In the genomic region with DNA sequence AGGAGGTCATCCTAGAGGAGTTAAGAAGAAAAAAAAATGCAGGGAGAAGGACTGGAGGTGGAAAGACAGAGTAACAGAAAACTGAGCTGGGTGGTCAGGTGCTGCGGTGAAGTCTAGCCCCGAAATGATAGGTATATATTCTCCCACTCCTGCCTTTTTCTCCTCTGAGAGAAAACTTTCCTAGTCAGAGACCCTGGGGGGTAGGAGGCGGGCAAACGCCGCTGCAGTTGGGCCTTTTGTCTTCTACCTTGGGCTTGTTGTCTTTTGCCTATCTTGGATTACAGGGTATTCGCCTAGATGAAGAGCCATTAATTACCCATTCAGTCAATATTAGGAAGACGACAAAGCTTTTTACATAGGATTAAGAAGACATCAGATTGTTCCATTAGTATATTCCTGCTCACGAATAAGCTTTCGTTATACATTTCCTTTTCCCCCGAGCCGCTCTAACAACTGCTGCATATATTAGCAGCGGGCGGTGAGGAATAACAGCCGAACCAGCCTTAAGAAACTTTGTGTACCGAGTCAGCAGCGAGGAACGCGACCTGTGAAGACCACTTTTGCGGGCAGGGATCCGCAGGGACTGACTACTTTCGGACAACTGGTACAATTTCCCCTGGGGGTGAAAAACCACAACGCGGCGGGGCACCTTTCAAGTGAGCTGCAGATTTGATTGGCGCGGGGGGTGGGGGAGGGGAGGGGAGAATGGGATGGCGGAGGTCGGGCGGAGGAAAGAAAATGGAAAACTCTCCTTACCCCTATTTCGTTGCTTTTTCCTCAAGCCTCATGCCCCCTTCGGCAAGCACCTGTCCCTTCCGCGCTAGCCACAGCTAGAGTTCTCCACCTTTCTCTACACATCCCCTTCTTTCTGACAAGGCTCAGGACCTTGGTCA, we compare ENCODE assay signal across 2 cellular contexts.
A peak's percentile ranks its signal among the peaks of the same experiment; 100 is the strongest.
TF ChIP-seq lines count a peak whose summit lies in the region.

No MANE protein-coding gene starts in this region.

TF ChIP-seq in SK-N-SH, 30 proteins besides CTCF, POLR2A, EP300 and RAD21 (continued from another document):
- TF ChIP-seq, protein P1, sequence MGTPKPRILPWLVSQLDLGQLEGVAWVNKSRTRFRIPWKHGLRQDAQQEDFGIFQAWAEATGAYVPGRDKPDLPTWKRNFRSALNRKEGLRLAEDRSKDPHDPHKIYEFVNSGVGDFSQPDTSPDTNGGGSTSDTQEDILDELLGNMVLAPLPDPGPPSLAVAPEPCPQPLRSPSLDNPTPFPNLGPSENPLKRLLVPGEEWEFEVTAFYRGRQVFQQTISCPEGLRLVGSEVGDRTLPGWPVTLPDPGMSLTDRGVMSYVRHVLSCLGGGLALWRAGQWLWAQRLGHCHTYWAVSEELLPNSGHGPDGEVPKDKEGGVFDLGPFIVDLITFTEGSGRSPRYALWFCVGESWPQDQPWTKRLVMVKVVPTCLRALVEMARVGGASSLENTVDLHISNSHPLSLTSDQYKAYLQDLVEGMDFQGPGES (IDR thresholded peaks at IDR 0.05; ENCODE audit: low read depth, low read length), result no peak
- no peak for TF ChIP-seq NFIC (IDR thresholded peaks at IDR 0.05; ENCODE audit: borderline replicate concordance)
- no peak for TF ChIP-seq SMC3 (IDR thresholded peaks at IDR 0.05; ENCODE audit: low read depth, low read length)
- peak; percentile 52; the same call in 1 of the 2 replicates for TF ChIP-seq EZH2phosphoT487 (IDR thresholded peaks at IDR 0.05; ENCODE audit: borderline replicate concordance, low read depth)
TF ChIP-seq in SK-N-SH: peak in this region for 1.

TF ChIP-seq in SK-N-SH treated with all-trans-retinoic acid at 6 μM for 48 hours, 23 proteins besides CTCF, POLR2A, EP300 and RAD21 (continued from another document):
- no peak for TF ChIP-seq TSHZ2 (CRISPR knock-in tag; IDR thresholded peaks at IDR 0.05)
- TF ChIP-seq PATZ1 (CRISPR knock-in tag; IDR thresholded peaks at IDR 0.05; ENCODE audit: borderline replicate concordance), result no peak
- no peak for TF ChIP-seq CSRNP3 (CRISPR knock-in tag; IDR thresholded peaks at IDR 0.05)
- TF ChIP-seq ZNF565 (CRISPR knock-in tag; conservative IDR thresholded peaks at IDR 0.05; ENCODE audit: low read depth), result no peak
- no peak for TF ChIP-seq SNAI2 (CRISPR knock-in tag; IDR thresholded peaks at IDR 0.05)
- TF ChIP-seq TOX (CRISPR knock-in tag; IDR thresholded peaks at IDR 0.05; ENCODE audit: borderline replicate concordance), result no peak
- no peak for TF ChIP-seq ESRRG (CRISPR knock-in tag; IDR thresholded peaks at IDR 0.05)
- no peak for TF ChIP-seq TCF4 (CRISPR knock-in tag; IDR thresholded peaks at IDR 0.05; ENCODE audit: borderline replicate concordance)
- TF ChIP-seq ZNF8 (CRISPR knock-in tag; IDR thresholded peaks at IDR 0.05), result no peak
- TF ChIP-seq ZFP3 (CRISPR knock-in tag; IDR thresholded peaks at IDR 0.05), result no peak
- no peak for TF ChIP-seq ZC3H10 (CRISPR knock-in tag; IDR thresholded peaks at IDR 0.05)
- TF ChIP-seq OSR1 (CRISPR knock-in tag; IDR thresholded peaks at IDR 0.05), result no peak
- no peak for TF ChIP-seq BACH2 (CRISPR knock-in tag; IDR thresholded peaks at IDR 0.05; ENCODE audit: borderline replicate concordance)
- no peak for TF ChIP-seq CREB5 (CRISPR knock-in tag; IDR thresholded peaks at IDR 0.05; ENCODE audit: low read depth)
